In the genomic region with DNA sequence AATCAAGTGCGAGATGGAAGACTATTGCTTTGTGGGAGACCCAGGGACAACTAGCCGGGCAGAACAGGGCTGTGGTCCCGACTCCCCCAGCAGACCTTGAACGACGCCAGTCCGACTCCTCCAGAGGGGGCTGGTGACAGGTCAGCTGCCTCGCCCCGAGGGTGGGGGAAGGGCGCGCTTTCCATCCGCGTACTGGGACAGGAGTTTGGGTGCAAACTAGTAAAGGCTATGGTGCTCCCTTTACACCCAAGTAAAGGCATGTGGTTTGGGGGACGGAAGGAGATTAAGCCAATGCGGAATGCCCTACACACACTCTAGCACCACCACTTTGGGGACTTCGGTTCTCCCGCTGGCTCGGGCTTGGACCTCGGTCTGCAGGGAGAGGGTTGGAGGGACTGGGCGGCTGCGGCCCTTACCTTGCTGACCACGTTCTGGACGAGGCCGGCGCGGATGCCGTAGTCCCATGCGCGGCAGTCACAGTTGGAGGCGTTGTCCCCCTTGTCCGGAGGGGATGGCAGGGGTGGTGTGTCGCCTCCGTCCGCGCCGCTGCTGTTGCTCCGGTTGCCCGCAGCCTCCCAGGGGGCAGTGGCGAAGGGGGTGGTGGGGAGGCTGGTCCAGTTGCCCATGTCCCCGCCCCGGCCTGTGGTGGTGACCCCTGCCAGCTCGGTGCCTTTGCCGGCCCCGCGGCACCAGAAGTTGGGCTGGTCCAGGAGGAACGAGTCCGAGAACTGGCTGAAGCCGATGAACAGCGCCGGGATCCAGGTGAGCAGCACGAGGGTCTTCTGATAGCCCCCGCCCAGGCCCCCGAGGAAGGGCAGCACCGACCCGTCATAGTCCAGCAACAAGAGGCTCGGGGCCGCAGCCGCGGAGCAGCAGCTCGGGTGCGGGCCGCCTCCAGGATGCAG, we compare ENCODE assay signal across 1 cellular context.
TF ChIP-seq lines count a peak whose summit lies in the region.

No MANE protein-coding gene starts in this region.

TF ChIP-seq in HepG2, 621 proteins besides CTCF, POLR2A, EP300 and RAD21 (continued from another document and continues in another):
- TF ChIP-seq FOXM1 (CRISPR knock-in tag; IDR thresholded peaks at IDR 0.05), result no peak
- no peak for TF ChIP-seq GFI1 (CRISPR knock-in tag; IDR thresholded peaks at IDR 0.05; ENCODE audit: borderline replicate concordance)
- peak; percentile 76; the same call in 1 of the 2 replicates for TF ChIP-seq ZNF235 (CRISPR knock-in tag; IDR thresholded peaks at IDR 0.05; ENCODE audit: borderline replicate concordance)
- TF ChIP-seq, protein P1, sequence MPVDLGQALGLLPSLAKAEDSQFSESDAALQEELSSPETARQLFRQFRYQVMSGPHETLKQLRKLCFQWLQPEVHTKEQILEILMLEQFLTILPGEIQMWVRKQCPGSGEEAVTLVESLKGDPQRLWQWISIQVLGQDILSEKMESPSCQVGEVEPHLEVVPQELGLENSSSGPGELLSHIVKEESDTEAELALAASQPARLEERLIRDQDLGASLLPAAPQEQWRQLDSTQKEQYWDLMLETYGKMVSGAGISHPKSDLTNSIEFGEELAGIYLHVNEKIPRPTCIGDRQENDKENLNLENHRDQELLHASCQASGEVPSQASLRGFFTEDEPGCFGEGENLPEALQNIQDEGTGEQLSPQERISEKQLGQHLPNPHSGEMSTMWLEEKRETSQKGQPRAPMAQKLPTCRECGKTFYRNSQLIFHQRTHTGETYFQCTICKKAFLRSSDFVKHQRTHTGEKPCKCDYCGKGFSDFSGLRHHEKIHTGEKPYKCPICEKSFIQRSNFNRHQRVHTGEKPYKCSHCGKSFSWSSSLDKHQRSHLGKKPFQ (CRISPR knock-in tag; IDR thresholded peaks at IDR 0.05; ENCODE audit: insufficient replicate concordance), result peak; percentile 77
- TF ChIP-seq PHB2 (IDR thresholded peaks at IDR 0.05; ENCODE audit: partially characterized antibody), result no peak
- TF ChIP-seq SP5 (CRISPR knock-in tag; IDR thresholded peaks at IDR 0.05; ENCODE audit: borderline replicate concordance, low read depth), result 0 out of 2 replicates have a peak, but pooled peaks have one; percentile 7
- TF ChIP-seq RBAK (CRISPR knock-in tag; IDR thresholded peaks at IDR 0.05), result no peak
- TF ChIP-seq NBN (conservative IDR thresholded peaks at IDR 0.05), result no peak
- no peak for TF ChIP-seq ISX (CRISPR knock-in tag; conservative IDR thresholded peaks at IDR 0.05)
- TF ChIP-seq, protein P2, sequence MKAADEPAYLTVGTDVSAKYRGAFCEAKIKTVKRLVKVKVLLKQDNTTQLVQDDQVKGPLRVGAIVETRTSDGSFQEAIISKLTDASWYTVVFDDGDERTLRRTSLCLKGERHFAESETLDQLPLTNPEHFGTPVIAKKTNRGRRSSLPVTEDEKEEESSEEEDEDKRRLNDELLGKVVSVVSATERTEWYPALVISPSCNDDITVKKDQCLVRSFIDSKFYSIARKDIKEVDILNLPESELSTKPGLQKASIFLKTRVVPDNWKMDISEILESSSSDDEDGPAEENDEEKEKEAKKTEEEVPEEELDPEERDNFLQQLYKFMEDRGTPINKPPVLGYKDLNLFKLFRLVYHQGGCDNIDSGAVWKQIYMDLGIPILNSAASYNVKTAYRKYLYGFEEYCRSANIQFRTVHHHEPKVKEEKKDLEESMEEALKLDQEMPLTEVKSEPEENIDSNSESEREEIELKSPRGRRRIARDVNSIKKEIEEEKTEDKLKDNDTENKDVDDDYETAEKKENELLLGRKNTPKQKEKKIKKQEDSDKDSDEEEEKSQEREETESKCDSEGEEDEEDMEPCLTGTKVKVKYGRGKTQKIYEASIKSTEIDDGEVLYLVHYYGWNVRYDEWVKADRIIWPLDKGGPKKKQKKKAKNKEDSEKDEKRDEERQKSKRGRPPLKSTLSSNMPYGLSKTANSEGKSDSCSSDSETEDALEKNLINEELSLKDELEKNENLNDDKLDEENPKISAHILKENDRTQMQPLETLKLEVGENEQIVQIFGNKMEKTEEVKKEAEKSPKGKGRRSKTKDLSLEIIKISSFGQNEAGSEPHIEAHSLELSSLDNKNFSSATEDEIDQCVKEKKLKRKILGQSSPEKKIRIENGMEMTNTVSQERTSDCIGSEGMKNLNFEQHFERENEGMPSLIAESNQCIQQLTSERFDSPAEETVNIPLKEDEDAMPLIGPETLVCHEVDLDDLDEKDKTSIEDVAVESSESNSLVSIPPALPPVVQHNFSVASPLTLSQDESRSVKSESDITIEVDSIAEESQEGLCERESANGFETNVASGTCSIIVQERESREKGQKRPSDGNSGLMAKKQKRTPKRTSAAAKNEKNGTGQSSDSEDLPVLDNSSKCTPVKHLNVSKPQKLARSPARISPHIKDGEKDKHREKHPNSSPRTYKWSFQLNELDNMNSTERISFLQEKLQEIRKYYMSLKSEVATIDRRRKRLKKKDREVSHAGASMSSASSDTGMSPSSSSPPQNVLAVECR (CRISPR knock-in tag; IDR thresholded peaks at IDR 0.05; ENCODE audit: borderline replicate concordance), result peak; percentile 91
- TF ChIP-seq ATF7 (IDR thresholded peaks at IDR 0.05), result no peak
- 0 out of 2 replicates have a peak, but pooled peaks have one; percentile 30 for TF ChIP-seq ATF7 (CRISPR knock-in tag; IDR thresholded peaks at IDR 0.05)
- TF ChIP-seq ZNF446 (CRISPR knock-in tag; IDR thresholded peaks at IDR 0.05), result no peak
- TF ChIP-seq MED8 (CRISPR knock-in tag; IDR thresholded peaks at IDR 0.05; ENCODE audit: insufficient replicate concordance), result no peak
- TF ChIP-seq ZC3H4 (CRISPR knock-in tag; IDR thresholded peaks at IDR 0.05; ENCODE audit: borderline replicate concordance), result no peak; the same call in 1 of the 2 replicates
- TF ChIP-seq, protein P3, sequence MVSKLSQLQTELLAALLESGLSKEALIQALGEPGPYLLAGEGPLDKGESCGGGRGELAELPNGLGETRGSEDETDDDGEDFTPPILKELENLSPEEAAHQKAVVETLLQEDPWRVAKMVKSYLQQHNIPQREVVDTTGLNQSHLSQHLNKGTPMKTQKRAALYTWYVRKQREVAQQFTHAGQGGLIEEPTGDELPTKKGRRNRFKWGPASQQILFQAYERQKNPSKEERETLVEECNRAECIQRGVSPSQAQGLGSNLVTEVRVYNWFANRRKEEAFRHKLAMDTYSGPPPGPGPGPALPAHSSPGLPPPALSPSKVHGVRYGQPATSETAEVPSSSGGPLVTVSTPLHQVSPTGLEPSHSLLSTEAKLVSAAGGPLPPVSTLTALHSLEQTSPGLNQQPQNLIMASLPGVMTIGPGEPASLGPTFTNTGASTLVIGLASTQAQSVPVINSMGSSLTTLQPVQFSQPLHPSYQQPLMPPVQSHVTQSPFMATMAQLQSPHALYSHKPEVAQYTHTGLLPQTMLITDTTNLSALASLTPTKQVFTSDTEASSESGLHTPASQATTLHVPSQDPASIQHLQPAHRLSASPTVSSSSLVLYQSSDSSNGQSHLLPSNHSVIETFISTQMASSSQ (IDR thresholded peaks at IDR 0.05; ENCODE audit: low read depth), result no peak
- TF ChIP-seq, protein P3 (CRISPR knock-in tag; IDR thresholded peaks at IDR 0.05; ENCODE audit: borderline replicate concordance), result peak; percentile 30; the same call in 1 of the 2 replicates
- TF ChIP-seq, protein P4, sequence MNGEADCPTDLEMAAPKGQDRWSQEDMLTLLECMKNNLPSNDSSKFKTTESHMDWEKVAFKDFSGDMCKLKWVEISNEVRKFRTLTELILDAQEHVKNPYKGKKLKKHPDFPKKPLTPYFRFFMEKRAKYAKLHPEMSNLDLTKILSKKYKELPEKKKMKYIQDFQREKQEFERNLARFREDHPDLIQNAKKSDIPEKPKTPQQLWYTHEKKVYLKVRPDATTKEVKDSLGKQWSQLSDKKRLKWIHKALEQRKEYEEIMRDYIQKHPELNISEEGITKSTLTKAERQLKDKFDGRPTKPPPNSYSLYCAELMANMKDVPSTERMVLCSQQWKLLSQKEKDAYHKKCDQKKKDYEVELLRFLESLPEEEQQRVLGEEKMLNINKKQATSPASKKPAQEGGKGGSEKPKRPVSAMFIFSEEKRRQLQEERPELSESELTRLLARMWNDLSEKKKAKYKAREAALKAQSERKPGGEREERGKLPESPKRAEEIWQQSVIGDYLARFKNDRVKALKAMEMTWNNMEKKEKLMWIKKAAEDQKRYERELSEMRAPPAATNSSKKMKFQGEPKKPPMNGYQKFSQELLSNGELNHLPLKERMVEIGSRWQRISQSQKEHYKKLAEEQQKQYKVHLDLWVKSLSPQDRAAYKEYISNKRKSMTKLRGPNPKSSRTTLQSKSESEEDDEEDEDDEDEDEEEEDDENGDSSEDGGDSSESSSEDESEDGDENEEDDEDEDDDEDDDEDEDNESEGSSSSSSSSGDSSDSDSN (CRISPR knock-in tag; IDR thresholded peaks at IDR 0.05), result peak; percentile 92
- TF ChIP-seq SALL2 (CRISPR knock-in tag; IDR thresholded peaks at IDR 0.05), result no peak
- TF ChIP-seq ZNF263 (CRISPR knock-in tag; IDR thresholded peaks at IDR 0.05), result peak; percentile 93
- TF ChIP-seq GABPB1 (CRISPR knock-in tag; IDR thresholded peaks at IDR 0.05), result peak; percentile 53; the same call in 1 of the 2 replicates
- TF ChIP-seq RFXANK (CRISPR knock-in tag; IDR thresholded peaks at IDR 0.05), result no peak
- TF ChIP-seq ZNF292 (CRISPR knock-in tag; IDR thresholded peaks at IDR 0.05; ENCODE audit: borderline replicate concordance, low read depth), result peak; percentile 59
- TF ChIP-seq, protein P5, sequence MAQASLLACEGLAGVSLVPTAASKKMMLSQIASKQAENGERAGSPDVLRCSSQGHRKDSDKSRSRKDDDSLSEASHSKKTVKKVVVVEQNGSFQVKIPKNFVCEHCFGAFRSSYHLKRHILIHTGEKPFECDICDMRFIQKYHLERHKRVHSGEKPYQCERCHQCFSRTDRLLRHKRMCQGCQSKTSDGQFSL (CRISPR knock-in tag; IDR thresholded peaks at IDR 0.05), result 0 out of 2 replicates have a peak, but pooled peaks have one; percentile 36
- TF ChIP-seq ZNF563 (CRISPR knock-in tag; IDR thresholded peaks at IDR 0.05), result peak; percentile 26; the same call in 1 of the 2 replicates
- peak; percentile 21 for TF ChIP-seq ZSCAN21 (CRISPR knock-in tag; IDR thresholded peaks at IDR 0.05; ENCODE audit: borderline replicate concordance)
- TF ChIP-seq, protein P6, sequence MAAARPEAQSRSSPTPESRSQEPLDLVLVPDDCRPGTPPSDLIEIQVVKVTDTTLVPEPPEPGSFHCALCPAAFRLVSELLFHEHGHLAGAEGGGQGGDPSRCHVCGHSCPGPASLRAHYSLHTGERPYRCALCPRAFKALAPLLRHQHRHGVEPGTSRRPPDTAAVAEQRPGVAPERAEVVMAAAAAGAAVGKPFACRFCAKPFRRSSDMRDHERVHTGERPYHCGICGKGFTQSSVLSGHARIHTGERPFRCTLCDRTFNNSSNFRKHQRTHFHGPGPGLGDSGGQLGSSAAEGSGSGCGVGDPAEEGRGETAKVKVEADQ (CRISPR knock-in tag; IDR thresholded peaks at IDR 0.05; ENCODE audit: borderline replicate concordance), result 0 out of 2 replicates have a peak, but pooled peaks have one; percentile 27
- no peak for TF ChIP-seq BRCA1 (CRISPR knock-in tag; IDR thresholded peaks at IDR 0.05)
- TF ChIP-seq ZNF556 (CRISPR knock-in tag; IDR thresholded peaks at IDR 0.05; ENCODE audit: borderline replicate concordance), result 0 out of 2 replicates have a peak, but pooled peaks have one; percentile 40
- peak; percentile 39; the same call in 1 of the 2 replicates for TF ChIP-seq ZFY (CRISPR knock-in tag; IDR thresholded peaks at IDR 0.05)
- TF ChIP-seq KLF11 (CRISPR knock-in tag; IDR thresholded peaks at IDR 0.05), result no peak
- no peak for TF ChIP-seq ZBTB21 (CRISPR knock-in tag; IDR thresholded peaks at IDR 0.05)
- TF ChIP-seq, protein P7, sequence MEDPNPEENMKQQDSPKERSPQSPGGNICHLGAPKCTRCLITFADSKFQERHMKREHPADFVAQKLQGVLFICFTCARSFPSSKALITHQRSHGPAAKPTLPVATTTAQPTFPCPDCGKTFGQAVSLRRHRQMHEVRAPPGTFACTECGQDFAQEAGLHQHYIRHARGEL (CRISPR knock-in tag; IDR thresholded peaks at IDR 0.05), result no peak
- no peak for TF ChIP-seq ZNF562 (CRISPR knock-in tag; IDR thresholded peaks at IDR 0.05; ENCODE audit: borderline replicate concordance)
- 0 out of 2 replicates have a peak, but pooled peaks have one; percentile 5 for TF ChIP-seq ZFP36L1 (CRISPR knock-in tag; IDR thresholded peaks at IDR 0.05)
- TF ChIP-seq, protein P8, sequence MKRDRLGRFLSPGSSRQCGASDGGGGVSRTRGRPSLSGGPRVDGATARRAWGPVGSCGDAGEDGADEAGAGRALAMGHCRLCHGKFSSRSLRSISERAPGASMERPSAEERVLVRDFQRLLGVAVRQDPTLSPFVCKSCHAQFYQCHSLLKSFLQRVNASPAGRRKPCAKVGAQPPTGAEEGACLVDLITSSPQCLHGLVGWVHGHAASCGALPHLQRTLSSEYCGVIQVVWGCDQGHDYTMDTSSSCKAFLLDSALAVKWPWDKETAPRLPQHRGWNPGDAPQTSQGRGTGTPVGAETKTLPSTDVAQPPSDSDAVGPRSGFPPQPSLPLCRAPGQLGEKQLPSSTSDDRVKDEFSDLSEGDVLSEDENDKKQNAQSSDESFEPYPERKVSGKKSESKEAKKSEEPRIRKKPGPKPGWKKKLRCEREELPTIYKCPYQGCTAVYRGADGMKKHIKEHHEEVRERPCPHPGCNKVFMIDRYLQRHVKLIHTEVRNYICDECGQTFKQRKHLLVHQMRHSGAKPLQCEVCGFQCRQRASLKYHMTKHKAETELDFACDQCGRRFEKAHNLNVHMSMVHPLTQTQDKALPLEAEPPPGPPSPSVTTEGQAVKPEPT (CRISPR knock-in tag; IDR thresholded peaks at IDR 0.05; ENCODE audit: low read depth), result no peak; the same call in 1 of the 2 replicates
- no peak for TF ChIP-seq NR2F1 (CRISPR knock-in tag; IDR thresholded peaks at IDR 0.05)
- TF ChIP-seq ZNF501 (CRISPR knock-in tag; IDR thresholded peaks at IDR 0.05), result peak; percentile 90
- TF ChIP-seq NFE2L1 (CRISPR knock-in tag; IDR thresholded peaks at IDR 0.05; ENCODE audit: borderline replicate concordance), result 0 out of 2 replicates have a peak, but pooled peaks have one; percentile 74
